21 cellular contexts compared by ENCODE assay signal in the genomic region with DNA sequence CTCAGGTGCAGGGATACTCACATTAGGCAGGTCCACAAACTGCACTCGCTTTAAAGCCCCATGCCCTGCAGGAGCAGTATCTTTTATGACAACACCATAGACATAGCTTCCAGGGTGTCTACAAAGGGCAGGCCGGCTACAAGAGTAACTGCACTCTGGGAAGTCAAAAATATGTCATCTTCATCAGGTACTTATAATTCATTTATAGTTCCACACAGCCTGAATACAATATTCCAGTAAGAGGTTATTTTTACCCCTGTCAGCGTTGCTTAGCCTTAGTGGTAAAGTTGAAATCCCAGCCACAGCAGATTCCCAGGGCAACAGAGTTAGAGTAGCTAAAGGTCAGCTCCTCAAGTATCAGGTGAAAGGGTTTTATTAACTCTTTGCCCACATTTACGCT.
DNase-seq lines count a peak whose midpoint lies in the region; ATAC-seq, FAIRE-seq and TF ChIP-seq lines count a peak whose summit lies in the region.
"Had no signal": no experiment of that assay in that cellular context is flagged by ENCODE, and none has a peak within 500 bp of the region (broad histone marks: within the 10 kb centered on the region; RNA-seq: fewer than 3 reads in every experiment).

No MANE protein-coding gene starts in this region.

- TF ChIP-seq POLR2A in gastroesophageal sphincter (IDR thresholded peaks at IDR 0.05): no peak

- no peaks in the 10 kb centered on the region for H4K20me1 ChIP-seq in DND-41 (ENCODE audit: insufficient read depth, low read length)

- peaks cover 13% of the 10 kb centered on the region for H3K4me1 ChIP-seq in DND-41 (ENCODE audit: insufficient read depth, low read length)
- H3K4me1 ChIP-seq in gastroesophageal sphincter: peaks cover 4 to 26% (median 10%) of the 10 kb centered on the region in 3 donors
- peaks cover 2 to 3% (median 2%) of the 10 kb centered on the region in 3 donors for H3K4me1 ChIP-seq in skeletal muscle tissue (ENCODE audit: control insufficient read depth in 3 of 3, insufficient read depth in 3 of 3, low read length in 3 of 3)
- H3K4me1 ChIP-seq: HAP-1 had no signal

- H3K4me3 ChIP-seq in DND-41 (ENCODE audit: low read depth in 1 of 2, low read length in 2 of 2) (no peak overlapping the region), gastroesophageal sphincter (no peak overlapping the region), skeletal muscle tissue (ENCODE audit: low read length in 3 of 3) (peak overlapping the region in 1 of 3 donors; percentile 35)
- H3K4me3 ChIP-seq: GM23248, HAP-1 had no signal

- DNase-seq in DND-41: no peak
- DNase-seq in HTR-8/SVneo (ENCODE audit: insufficient read length, low spot score): no peak
- no peak for DNase-seq in nucleus accumbens (lab: John Stamatoyannopoulos, UW)
- DNase-seq: ACHN; BE2C; C1 segment of cervical spinal cord; CD4-positive, CD25-positive, alpha-beta regulatory T cell; CD8-positive, alpha-beta memory T cell; COR-L47; DMS 273 treated with DMSO at 0.1 percent for 48 hours; DMS53; GM23248 had no signal

- peak; percentile 67 for FAIRE-seq in HTR-8/SVneo (lab: Jason Lieb, UNC)
- FAIRE-seq: A204.1, G401.6, GM12891, HepG2 had no signal

- no peak overlapping the region for H3K4me2 ChIP-seq in DND-41 (ENCODE audit: insufficient read depth, low read length)

- H3K27me3 ChIP-seq in DND-41 (ENCODE audit: insufficient read depth, low read length, poor library complexity): no peaks in the 10 kb centered on the region
- no peaks in the 10 kb centered on the region for H3K27me3 ChIP-seq in gastroesophageal sphincter
- no peaks in the 10 kb centered on the region for H3K27me3 ChIP-seq in skeletal muscle tissue (ENCODE audit: control insufficient read depth in 3 of 3, insufficient read depth in 3 of 3, low read length in 3 of 3)
- H3K27me3 ChIP-seq: BE2C had no signal

- whole genome bisulfite sequencing in gastroesophageal sphincter (ENCODE audit: low coverage in 1 of 2), 2 donors: 62 to 78% methylated on average over 4 of the region's 4 CpGs

- peaks cover 10% of the 10 kb centered on the region; the same call in 1 of the 2 replicates for H3K36me3 ChIP-seq in DND-41 (ENCODE audit: insufficient read depth, low read length)
- H3K36me3 ChIP-seq in gastroesophageal sphincter: peaks cover 0 to 31% of the 10 kb centered on the region in 2 donors
- no peaks in the 10 kb centered on the region for H3K36me3 ChIP-seq in skeletal muscle tissue (ENCODE audit: control insufficient read depth in 3 of 3, insufficient read depth in 3 of 3, low read length in 3 of 3)
- H3K36me3 ChIP-seq: HAP-1 had no signal

- H3K9me3 ChIP-seq in DND-41 (ENCODE audit: insufficient read depth, low read length, severe bottlenecking) (no peaks in the 10 kb centered on the region), gastroesophageal sphincter (no peaks in the 10 kb centered on the region), skeletal muscle tissue (ENCODE audit: control insufficient read depth in 3 of 3, low read length in 3 of 3) (no peaks in the 10 kb centered on the region)
- H3K9me3 ChIP-seq: BE2C, HAP-1 had no signal

- H3K27ac ChIP-seq in DND-41 (ENCODE audit: low read length) (peak overlapping the region; percentile 53; the same call in 1 of the 2 replicates), gastroesophageal sphincter (peak overlapping the region in 3 of 4 donors; percentile 17 to 67 (median 22)), skeletal muscle tissue (ENCODE audit: low read depth, low read length) (peak overlapping the region; percentile 1)
- H3K27ac ChIP-seq: GM23248 had no signal

- no peak overlapping the region for H2AFZ ChIP-seq in DND-41 (ENCODE audit: low read depth, low read length)
- H2AFZ ChIP-seq: GM23248 had no signal

- no peak for TF ChIP-seq EP300 in gastroesophageal sphincter (IDR thresholded peaks at IDR 0.05)

- TF ChIP-seq CTCF in DND-41 (IDR thresholded peaks at IDR 0.05; ENCODE audit: borderline replicate concordance, extremely low read depth, low read length, poor library complexity, severe bottlenecking) (no peak), gastroesophageal sphincter (IDR thresholded peaks at IDR 0.05) (no peak)

- no peak for ATAC-seq in DND-41 (ENCODE audit: insufficient read depth, low read depth)
- no peak for ATAC-seq in gastroesophageal sphincter
- no peak for ATAC-seq in HG03469 (IDR thresholded peaks at IDR 0.05; ENCODE audit: unreplicated experiment)
- no peak for ATAC-seq in GM18909 (IDR thresholded peaks at IDR 0.05; ENCODE audit: poor library complexity, unreplicated experiment)
- ATAC-seq: HepG2 had no signal

- H3K9ac ChIP-seq in DND-41 (ENCODE audit: low read depth, low read length): no peak overlapping the region
- H3K9ac ChIP-seq in skeletal muscle tissue (ENCODE audit: low read depth in 1 of 3, low read length in 3 of 3): no peak overlapping the region
- H3K9ac ChIP-seq: GM23248 had no signal

- no peaks in the 10 kb centered on the region for H3K79me2 ChIP-seq in DND-41 (ENCODE audit: insufficient read depth, low read length)

Comparison
In these comparisons a context has a peak if more than half of its experiments do, and no peak if none do; other contexts are left out.
1. H3K27ac ChIP-seq: peak in every context shown above with its lines; median percentile 53 in DND-41; 22 in gastroesophageal sphincter; 1 in skeletal muscle tissue.